1 cellular context compared by ENCODE assay signal in the genomic region with DNA sequence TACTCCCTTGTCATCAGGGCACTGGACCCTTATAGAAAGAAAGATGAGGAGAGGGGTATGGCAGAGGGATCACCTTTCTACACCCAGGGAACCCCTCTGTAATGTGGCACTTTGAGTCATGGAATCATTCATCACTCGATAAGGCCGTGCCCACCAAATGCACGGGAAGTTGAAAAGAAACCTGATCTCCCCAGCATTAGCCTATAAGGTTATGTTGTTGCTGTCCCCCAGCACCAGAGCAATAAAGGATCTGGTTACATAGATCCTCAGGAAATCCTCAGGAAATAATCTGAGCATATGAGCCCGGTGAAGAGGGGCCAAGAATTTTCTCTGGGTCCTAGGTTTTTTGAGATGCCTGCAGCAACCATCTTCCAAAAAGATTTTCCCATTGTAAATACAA.
A peak's percentile ranks its signal among the peaks of the same experiment; 100 is the strongest.
TF ChIP-seq lines count a peak whose summit lies in the region.

No MANE protein-coding gene starts in this region.

TF ChIP-seq in HEK293, 187 proteins besides CTCF, POLR2A, EP300 and RAD21 (continued from another document):
- TF ChIP-seq, protein P1, sequence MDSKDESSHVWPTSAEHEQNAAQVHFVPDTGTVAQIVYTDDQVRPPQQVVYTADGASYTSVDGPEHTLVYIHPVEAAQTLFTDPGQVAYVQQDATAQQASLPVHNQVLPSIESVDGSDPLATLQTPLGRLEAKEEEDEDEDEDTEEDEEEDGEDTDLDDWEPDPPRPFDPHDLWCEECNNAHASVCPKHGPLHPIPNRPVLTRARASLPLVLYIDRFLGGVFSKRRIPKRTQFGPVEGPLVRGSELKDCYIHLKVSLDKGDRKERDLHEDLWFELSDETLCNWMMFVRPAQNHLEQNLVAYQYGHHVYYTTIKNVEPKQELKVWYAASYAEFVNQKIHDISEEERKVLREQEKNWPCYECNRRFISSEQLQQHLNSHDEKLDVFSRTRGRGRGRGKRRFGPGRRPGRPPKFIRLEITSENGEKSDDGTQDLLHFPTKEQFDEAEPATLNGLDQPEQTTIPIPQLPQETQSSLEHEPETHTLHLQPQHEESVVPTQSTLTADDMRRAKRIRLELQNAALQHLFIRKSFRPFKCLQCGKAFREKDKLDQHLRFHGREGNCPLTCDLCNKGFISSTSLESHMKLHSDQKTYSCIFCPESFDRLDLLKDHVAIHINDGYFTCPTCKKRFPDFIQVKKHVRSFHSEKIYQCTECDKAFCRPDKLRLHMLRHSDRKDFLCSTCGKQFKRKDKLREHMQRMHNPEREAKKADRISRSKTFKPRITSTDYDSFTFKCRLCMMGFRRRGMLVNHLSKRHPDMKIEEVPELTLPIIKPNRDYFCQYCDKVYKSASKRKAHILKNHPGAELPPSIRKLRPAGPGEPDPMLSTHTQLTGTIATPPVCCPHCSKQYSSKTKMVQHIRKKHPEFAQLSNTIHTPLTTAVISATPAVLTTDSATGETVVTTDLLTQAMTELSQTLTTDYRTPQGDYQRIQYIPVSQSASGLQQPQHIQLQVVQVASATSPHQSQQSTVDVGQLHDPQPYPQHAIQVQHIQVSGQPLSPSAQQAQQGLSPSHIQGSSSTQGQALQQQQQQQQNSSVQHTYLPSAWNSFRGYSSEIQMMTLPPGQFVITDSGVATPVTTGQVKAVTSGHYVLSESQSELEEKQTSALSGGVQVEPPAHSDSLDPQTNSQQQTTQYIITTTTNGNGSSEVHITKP (tag by site-specific recombination; IDR thresholded peaks at IDR 0.05): peak; percentile 51
- TF ChIP-seq IKZF3 (tag by site-specific recombination; IDR thresholded peaks at IDR 0.05) (peak; percentile 51), ZIC2 (tag by site-specific recombination; IDR thresholded peaks at IDR 0.05) (no peak), ZXDB (tag by site-specific recombination; IDR thresholded peaks at IDR 0.05) (peak; percentile 38; the same call in 1 of the 2 replicates), KLF10 (tag by site-specific recombination; IDR thresholded peaks at IDR 0.05) (peak; percentile 38; the same call in 1 of the 2 replicates), SALL2 (tag by site-specific recombination; IDR thresholded peaks at IDR 0.05; ENCODE audit: borderline replicate concordance) (no peak), FEZF1 (tag by site-specific recombination; IDR thresholded peaks at IDR 0.05) (peak; percentile 48; the same call in 1 of the 2 replicates), ZNF843 (tag by site-specific recombination; IDR thresholded peaks at IDR 0.05) (no peak), GLIS1 (tag by site-specific recombination; IDR thresholded peaks at IDR 0.05) (no peak), ZNF561 (tag by site-specific recombination; IDR thresholded peaks at IDR 0.05; ENCODE audit: borderline replicate concordance) (peak; percentile 40; the same call in 1 of the 2 replicates), ZNF629 (tag by site-specific recombination; IDR thresholded peaks at IDR 0.05) (no peak), SP2 (tag by site-specific recombination; IDR thresholded peaks at IDR 0.05) (no peak), ZNF157 (tag by site-specific recombination; IDR thresholded peaks at IDR 0.05) (no peak), ZNF10 (tag by site-specific recombination; IDR thresholded peaks at IDR 0.05) (peak; percentile 97), SP7 (tag by site-specific recombination; IDR thresholded peaks at IDR 0.05) (peak; percentile 55), ZBTB17 (tag by site-specific recombination; IDR thresholded peaks at IDR 0.05) (peak; percentile 32; the same call in 1 of the 2 replicates), ZBTB8A (tag by site-specific recombination; IDR thresholded peaks at IDR 0.05) (no peak)
- TF ChIP-seq, protein P2, sequence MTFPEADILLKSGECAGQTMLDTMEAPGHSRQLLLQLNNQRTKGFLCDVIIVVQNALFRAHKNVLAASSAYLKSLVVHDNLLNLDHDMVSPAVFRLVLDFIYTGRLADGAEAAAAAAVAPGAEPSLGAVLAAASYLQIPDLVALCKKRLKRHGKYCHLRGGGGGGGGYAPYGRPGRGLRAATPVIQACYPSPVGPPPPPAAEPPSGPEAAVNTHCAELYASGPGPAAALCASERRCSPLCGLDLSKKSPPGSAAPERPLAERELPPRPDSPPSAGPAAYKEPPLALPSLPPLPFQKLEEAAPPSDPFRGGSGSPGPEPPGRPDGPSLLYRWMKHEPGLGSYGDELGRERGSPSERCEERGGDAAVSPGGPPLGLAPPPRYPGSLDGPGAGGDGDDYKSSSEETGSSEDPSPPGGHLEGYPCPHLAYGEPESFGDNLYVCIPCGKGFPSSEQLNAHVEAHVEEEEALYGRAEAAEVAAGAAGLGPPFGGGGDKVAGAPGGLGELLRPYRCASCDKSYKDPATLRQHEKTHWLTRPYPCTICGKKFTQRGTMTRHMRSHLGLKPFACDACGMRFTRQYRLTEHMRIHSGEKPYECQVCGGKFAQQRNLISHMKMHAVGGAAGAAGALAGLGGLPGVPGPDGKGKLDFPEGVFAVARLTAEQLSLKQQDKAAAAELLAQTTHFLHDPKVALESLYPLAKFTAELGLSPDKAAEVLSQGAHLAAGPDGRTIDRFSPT (tag by site-specific recombination; IDR thresholded peaks at IDR 0.05): peak; percentile 23; the same call in 1 of the 2 replicates
- TF ChIP-seq, protein P3, sequence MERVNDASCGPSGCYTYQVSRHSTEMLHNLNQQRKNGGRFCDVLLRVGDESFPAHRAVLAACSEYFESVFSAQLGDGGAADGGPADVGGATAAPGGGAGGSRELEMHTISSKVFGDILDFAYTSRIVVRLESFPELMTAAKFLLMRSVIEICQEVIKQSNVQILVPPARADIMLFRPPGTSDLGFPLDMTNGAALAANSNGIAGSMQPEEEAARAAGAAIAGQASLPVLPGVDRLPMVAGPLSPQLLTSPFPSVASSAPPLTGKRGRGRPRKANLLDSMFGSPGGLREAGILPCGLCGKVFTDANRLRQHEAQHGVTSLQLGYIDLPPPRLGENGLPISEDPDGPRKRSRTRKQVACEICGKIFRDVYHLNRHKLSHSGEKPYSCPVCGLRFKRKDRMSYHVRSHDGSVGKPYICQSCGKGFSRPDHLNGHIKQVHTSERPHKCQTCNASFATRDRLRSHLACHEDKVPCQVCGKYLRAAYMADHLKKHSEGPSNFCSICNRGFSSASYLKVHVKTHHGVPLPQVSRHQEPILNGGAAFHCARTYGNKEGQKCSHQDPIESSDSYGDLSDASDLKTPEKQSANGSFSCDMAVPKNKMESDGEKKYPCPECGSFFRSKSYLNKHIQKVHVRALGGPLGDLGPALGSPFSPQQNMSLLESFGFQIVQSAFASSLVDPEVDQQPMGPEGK (tag by site-specific recombination; IDR thresholded peaks at IDR 0.05): peak; percentile 52
